ENCODE assay signal across 8 cellular contexts in the genomic region with DNA sequence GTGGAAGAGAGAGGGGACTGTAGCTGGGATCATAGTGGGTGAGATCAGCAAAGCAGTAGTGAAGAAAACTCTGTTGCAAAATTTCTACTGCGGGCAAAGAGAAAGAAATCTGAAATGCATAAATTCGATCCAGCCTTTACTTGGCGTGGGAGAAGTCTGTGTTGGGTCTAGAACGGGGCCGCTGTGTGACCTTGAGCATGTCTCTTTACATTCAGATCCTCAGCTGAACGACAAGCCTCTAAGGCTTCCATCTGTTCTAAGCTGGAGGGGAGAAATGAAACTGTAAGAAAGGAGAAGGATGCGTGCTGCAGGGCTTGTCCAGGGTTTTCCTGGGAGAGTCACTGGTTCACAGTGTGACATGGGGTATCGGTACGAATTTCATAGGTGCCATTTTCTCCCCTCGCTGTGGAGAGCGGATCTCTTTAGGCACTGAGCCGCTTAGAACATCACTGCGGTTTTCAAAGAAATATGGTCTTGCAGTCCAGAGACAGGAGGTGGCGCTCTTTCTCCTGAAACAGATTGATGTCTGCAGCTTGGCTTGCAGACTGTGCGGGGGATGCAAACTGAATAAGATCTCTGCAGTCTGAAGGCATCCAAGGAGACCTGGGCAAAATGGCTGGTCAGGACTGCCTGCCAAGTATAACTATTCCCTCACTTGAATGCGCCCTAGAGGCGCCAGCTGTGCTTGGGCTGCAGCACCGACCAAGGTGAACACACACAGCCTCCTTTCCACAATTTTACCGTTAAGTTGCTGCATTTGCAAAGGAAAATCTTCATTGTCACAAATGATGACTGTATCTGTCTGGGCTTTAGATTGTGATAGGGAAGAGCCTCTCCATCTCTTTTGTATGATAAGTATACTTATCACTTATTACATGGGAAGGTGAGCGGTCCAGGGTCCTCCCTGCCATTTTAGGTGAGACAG.
DNase-seq lines count a peak whose midpoint lies in the region; ATAC-seq, FAIRE-seq and TF ChIP-seq lines count a peak whose summit lies in the region.

No MANE protein-coding gene starts in this region.

- peak; percentile 43 for FAIRE-seq in A549 (lab: Jason Lieb, UNC)
- peak; percentile 95 for FAIRE-seq in GM18507 (lab: Jason Lieb, UNC)

- no peaks in the 10 kb centered on the region for H3K9me3 ChIP-seq in A549
- H3K9me3 ChIP-seq in left lung, result no peaks in the 10 kb centered on the region

- CTCF ChIA-PET in A549 (lab: Yijun Ruan, JAX), result interaction anchor here (0.6 to 8.4 kb wide), 55 partner anchors 9 to 909 kb away, joined by 3 to 74 read pairs (median 4); no protein-coding TSS in a partner anchor

- TF ChIP-seq RAD21 in A549 (conservative IDR thresholded peaks at IDR 0.05 in 1 of 2, IDR thresholded peaks at IDR 0.05 in 1 of 2), result peak; percentile 96

- H3K4me1 ChIP-seq in A549 (no peaks in the 10 kb centered on the region), left lung (peaks cover 0 to 9% of the 10 kb centered on the region in 2 donors)

- no peak for TF ChIP-seq POLR2A in A549 (IDR thresholded peaks at IDR 0.05; ENCODE audit: low read length)

- TF ChIP-seq CTCF in A549 (IDR thresholded peaks at IDR 0.05) (peak; percentile 92), left lung (IDR thresholded peaks at IDR 0.05) (peak; percentile 50 to 63)

- no peaks in the 10 kb centered on the region for H3K36me3 ChIP-seq in left lung

- no peak overlapping the region for H3K4me3 ChIP-seq in A549
- no peak overlapping the region for H3K4me3 ChIP-seq in left lung

- H3K27me3 ChIP-seq in left lung, result no peaks in the 10 kb centered on the region

- H3K4me2 ChIP-seq in A549, result peak overlapping the region; percentile 72

- TF ChIP-seq EP300 in A549 (IDR thresholded peaks at IDR 0.05), result no peak

- DNase-seq in A549 (ENCODE audit: low read depth in 1 of 2, low spot score in 1 of 2) (peak; percentile 60 to 86), GM18507 (ENCODE audit: extremely low spot score, insufficient read length, low read depth) (peak; percentile 52), NCI-H446 treated with DMSO at 0.1 percent for 48 hours (lab: John Stamatoyannopoulos, UW) (peak; percentile 90), cerebellum (ENCODE audit: low spot score) (peak; percentile 76), left lung (peak in 1 of 2 donors; percentile 66)
- peak; percentile 58 for DNase-seq in activated CD4-positive, alpha-beta T cell treated with anti-CD3 and anti-CD28 coated beads for 1 hour
- DNase-seq in stimulated activated CD4-positive, alpha-beta T cell treated with anti-CD3 and anti-CD28 coated beads, Interleukin-4, amount 100 ng/mL, for 4 hours, result peak; percentile 57 to 77

- 21% methylated on average over 20 of the region's 20 CpGs for WGBS in A549 (ENCODE audit: missing lambda C conversion rate)

- ATAC-seq in A549, result peak; percentile 95 to 99
- ATAC-seq in HG03196 (IDR thresholded peaks at IDR 0.05; ENCODE audit: unreplicated experiment), result peak; percentile 71
- ATAC-seq in left lung, result peak; percentile 96

- POLR2A ChIA-PET in A549 (lab: Yijun Ruan, JAX), result interaction anchor here (1.6 kb wide), 1 partner anchor 97 kb away, joined by 6 read pairs; no protein-coding TSS in a partner anchor

- H3K27ac ChIP-seq in A549 (peak overlapping the region; percentile 10 to 61; a peak in 3 of 6 replicates), left lung (no peak overlapping the region)

- intact Hi-C loops in left lung (cut with DNase I), result no loop called here

TF ChIP-seq in A549, 52 proteins besides CTCF, POLR2A, EP300 and RAD21:
- TF ChIP-seq SMC3 (IDR thresholded peaks at IDR 0.05), result peak; percentile 92
- no peak for TF ChIP-seq TP53 (CRISPR knock-in tag; IDR thresholded peaks at IDR 0.05)
- TF ChIP-seq CHD4 (IDR thresholded peaks at IDR 0.05; ENCODE audit: borderline replicate concordance), result no peak

Comparison
In these comparisons a context has a peak if more than half of its experiments do, and no peak if none do; other contexts are left out.
1. H3K27ac ChIP-seq: peak in A549 (2 of 2); none in left lung (0 of 2).
2. Peak in every context shown above with its lines, with median percentiles within 50 percentile points of each other: ATAC-seq.